Comparison of ENCODE assay signal across 27 cellular contexts in the genomic region with DNA sequence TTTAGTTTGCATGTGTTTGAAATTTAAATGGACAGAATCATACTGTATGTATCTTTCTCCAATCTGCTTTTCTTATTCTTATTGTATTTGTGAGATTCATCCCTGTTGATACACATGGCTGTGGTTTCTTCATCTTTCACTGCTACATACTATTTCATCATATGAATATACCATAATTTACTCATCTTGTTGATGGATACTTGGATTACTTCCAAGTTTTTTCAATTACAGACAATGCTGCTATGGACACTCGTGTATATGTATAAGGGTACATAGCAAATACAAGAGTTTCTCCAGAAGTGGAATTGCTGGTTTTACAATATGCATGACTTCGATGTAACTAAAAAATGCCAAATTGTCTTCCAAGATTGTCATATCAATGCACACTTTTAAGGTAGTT.
"Had no signal": no experiment of that assay in that cellular context is flagged by ENCODE, and none has a peak within 500 bp of the region (broad histone marks: within the 10 kb centered on the region; RNA-seq: fewer than 3 reads in every experiment).

No MANE protein-coding gene starts in this region.

- H3K36me3 Mint-ChIP-seq: activated naive CD4-positive, alpha-beta T cell treated with anti-CD3 and anti-CD28 coated beads, Interleukin-2, amount 10 ng/mL, durations not matched to agents 7 days and 5 days; activated naive CD8-positive, alpha-beta T cell treated with anti-CD3 and anti-CD28 coated beads, Interleukin-2, amount 10 ng/mL, durations not matched to agents 7 days and 5 days; natural killer cell treated with Interleukin-12 subunit alpha and Interleukin-12 subunit beta and Interleukin-15 and Interleukin-18, amount 100 ng/mL, for 72 hours had no signal

- DNase-seq: activated CD4-positive, alpha-beta T cell treated with anti-CD3 and anti-CD28 coated beads for 4 hours; activated CD4-positive, alpha-beta T cell treated with anti-CD3 and anti-CD28 coated beads, Interleukin-2, amount 50 U/mL, for 4 hours; activated CD8-positive, alpha-beta memory T cell treated with anti-CD3 and anti-CD28 coated beads for 24 hours; activated effector memory CD4-positive, alpha-beta T cell treated with Interleukin-2 at 50 U/mL for 16 hours; activated naive CD4-positive, alpha-beta T cell treated with anti-CD3 and anti-CD28 coated beads, Interleukin-2, amount 10 ng/mL, durations not matched to agents 7 days and 5 days; activated naive CD8-positive, alpha-beta T cell treated with anti-CD3 and anti-CD28 coated beads, Interleukin-2, amount 10 ng/mL, durations not matched to agents 7 days and 5 days; amniotic stem cell; brain microvascular endothelial cell; central memory CD4-positive, alpha-beta T cell; foreskin melanocyte; kidney glomerular epithelial cell; left lung; mucosa of descending colon; posterior cingulate gyrus; right cardiac atrium; stimulated activated CD4-positive, alpha-beta T cell treated with anti-CD3 and anti-CD28 coated beads, Interleukin-15, amount 100 ng/mL, for 24 hours; stimulated activated CD4-positive, alpha-beta T cell treated with anti-CD3 and anti-CD28 coated beads, Interleukin-2, amount 100 ng/mL, for 24 hours; stimulated activated naive CD4-positive, alpha-beta T cell treated with Interleukin-2 at 50 U/mL for 16 hours; T-helper 2 cell; testis; transverse colon had no signal

- H3K9me3 ChIP-seq: esophagus muscularis mucosa, left lung, mucosa of descending colon, testis, transverse colon had no signal

- FAIRE-seq: astrocyte, endothelial cell of umbilical vein had no signal

- H3K27me3 ChIP-seq: brain microvascular endothelial cell, esophagus muscularis mucosa, left lung, testis, transverse colon had no signal

- H3K27ac ChIP-seq: brain microvascular endothelial cell, esophagus muscularis mucosa, left lung, testis, transverse colon, VCaP had no signal

- H3K36me3 ChIP-seq: brain microvascular endothelial cell, esophagus muscularis mucosa, left lung, transverse colon had no signal

- ATAC-seq: left lung; mucosa of descending colon; natural killer cell treated with Interleukin-12 subunit alpha and Interleukin-12 subunit beta and Interleukin-15 and Interleukin-18, amount 100 ng/mL, for 72 hours; right cardiac atrium had no signal

- H3K4me3 ChIP-seq: esophagus muscularis mucosa, left lung, lung, mucosa of descending colon, testis, transverse colon had no signal

- H3K9me3 Mint-ChIP-seq: activated naive CD4-positive, alpha-beta T cell treated with anti-CD3 and anti-CD28 coated beads, Interleukin-2, amount 10 ng/mL, durations not matched to agents 7 days and 5 days; activated naive CD8-positive, alpha-beta T cell treated with anti-CD3 and anti-CD28 coated beads, Interleukin-2, amount 10 ng/mL, durations not matched to agents 7 days and 5 days; natural killer cell treated with Interleukin-12 subunit alpha and Interleukin-12 subunit beta and Interleukin-15 and Interleukin-18, amount 100 ng/mL, for 72 hours had no signal

- H3K27ac Mint-ChIP-seq: activated naive CD4-positive, alpha-beta T cell treated with anti-CD3 and anti-CD28 coated beads, Interleukin-2, amount 10 ng/mL, durations not matched to agents 7 days and 5 days; activated naive CD8-positive, alpha-beta T cell treated with anti-CD3 and anti-CD28 coated beads, Interleukin-2, amount 10 ng/mL, durations not matched to agents 7 days and 5 days; natural killer cell treated with Interleukin-12 subunit alpha and Interleukin-12 subunit beta and Interleukin-15 and Interleukin-18, amount 100 ng/mL, for 72 hours had no signal

- H3K4me1 ChIP-seq: testis had no signal

- H3K4me3 Mint-ChIP-seq: activated naive CD4-positive, alpha-beta T cell treated with anti-CD3 and anti-CD28 coated beads, Interleukin-2, amount 10 ng/mL, durations not matched to agents 7 days and 5 days; activated naive CD8-positive, alpha-beta T cell treated with anti-CD3 and anti-CD28 coated beads, Interleukin-2, amount 10 ng/mL, durations not matched to agents 7 days and 5 days; natural killer cell treated with Interleukin-12 subunit alpha and Interleukin-12 subunit beta and Interleukin-15 and Interleukin-18, amount 100 ng/mL, for 72 hours had no signal
